ENCODE assay signal across 26 cellular contexts in genomic region chrX:17072726-17073125, GRCh38.
"Had no signal": no experiment of that assay in that cellular context is flagged by ENCODE, and none has a peak within 500 bp of the region (broad histone marks: within the 10 kb centered on the region; RNA-seq: fewer than 3 reads in every experiment).

No MANE protein-coding gene starts in this region.

- H3K4me1 ChIP-seq: colonic mucosa, neural progenitor cell, psoas muscle, stomach, upper lobe of left lung had no signal

- DNase-seq: colonic mucosa; effector memory CD4-positive, alpha-beta T cell; esophagus squamous epithelium; foreskin melanocyte; glutamatergic neuron; heart right ventricle; hippocampal formation; left cardiac atrium; left ventricle myocardium superior; mucosa of descending colon; naive B cell; psoas muscle; sigmoid colon; stimulated activated CD4-positive, alpha-beta T cell treated with anti-CD3 and anti-CD28 coated beads, Interleukin-2, amount 100 ng/mL, for 24 hours; stimulated activated CD4-positive, alpha-beta T cell treated with anti-CD3 and anti-CD28 coated beads, Interleukin-4, amount 100 ng/mL, for 24 hours; stimulated activated naive CD4-positive, alpha-beta T cell treated with Interleukin-2 at 50 U/mL for 16 hours; stomach; tibial artery; upper lobe of left lung had no signal

- H3K4me3 Mint-ChIP-seq: dendritic cell treated with granulocyte-macrophage colony-stimulating factor and Interleukin-4, amounts not matched to agents 40 ng/mL and 50 ng/mL, for 4 days; memory B cell; naive B cell; natural killer cell treated with Interleukin-12 subunit alpha and Interleukin-12 subunit beta and Interleukin-15 and Interleukin-18, amount 100 ng/mL, for 72 hours; neural progenitor cell; stimulated activated effector memory CD8-positive, alpha-beta T cell treated with anti-CD3 and anti-CD28 coated beads, Interleukin-12 subunit alpha, Interleukin-12 subunit beta, amount 100 ng/mL, for 72 hours had no signal

- H3K36me3 ChIP-seq: colonic mucosa, esophagus squamous epithelium, heart right ventricle, neural progenitor cell, sigmoid colon, tibial artery, upper lobe of left lung had no signal

- H3K36me3 Mint-ChIP-seq: natural killer cell treated with Interleukin-12 subunit alpha and Interleukin-12 subunit beta and Interleukin-15 and Interleukin-18, amount 100 ng/mL, for 72 hours; neural progenitor cell; stimulated activated effector memory CD8-positive, alpha-beta T cell treated with anti-CD3 and anti-CD28 coated beads, Interleukin-12 subunit alpha, Interleukin-12 subunit beta, amount 100 ng/mL, for 72 hours had no signal

- H3K9me3 ChIP-seq: colonic mucosa, esophagus squamous epithelium, heart right ventricle, mucosa of descending colon, psoas muscle, sigmoid colon, stomach, tibial artery, upper lobe of left lung had no signal

- H3K4me1 Mint-ChIP-seq: memory B cell; naive B cell; neural progenitor cell; stimulated activated effector memory CD8-positive, alpha-beta T cell treated with anti-CD3 and anti-CD28 coated beads, Interleukin-12 subunit alpha, Interleukin-12 subunit beta, amount 100 ng/mL, for 72 hours had no signal

- H3K27ac ChIP-seq: colonic mucosa, esophagus squamous epithelium, heart right ventricle, neural progenitor cell, psoas muscle, stomach, tibial artery, upper lobe of left lung had no signal

- H3K27ac Mint-ChIP-seq: dendritic cell treated with granulocyte-macrophage colony-stimulating factor and Interleukin-4, amounts not matched to agents 40 ng/mL and 50 ng/mL, for 4 days; memory B cell; natural killer cell treated with Interleukin-12 subunit alpha and Interleukin-12 subunit beta and Interleukin-15 and Interleukin-18, amount 100 ng/mL, for 72 hours; neural progenitor cell; stimulated activated effector memory CD8-positive, alpha-beta T cell treated with anti-CD3 and anti-CD28 coated beads, Interleukin-12 subunit alpha, Interleukin-12 subunit beta, amount 100 ng/mL, for 72 hours had no signal

- ATAC-seq: heart right ventricle; left cardiac atrium; left ventricle myocardium superior; natural killer cell treated with Interleukin-12 subunit alpha and Interleukin-12 subunit beta and Interleukin-15 and Interleukin-18, amount 100 ng/mL, for 72 hours; psoas muscle; right cardiac atrium; stimulated activated effector memory CD8-positive, alpha-beta T cell treated with anti-CD3 and anti-CD28 coated beads, Interleukin-12 subunit alpha, Interleukin-12 subunit beta, amount 100 ng/mL, for 72 hours had no signal

- H3K27me3 Mint-ChIP-seq: dendritic cell treated with granulocyte-macrophage colony-stimulating factor and Interleukin-4, amounts not matched to agents 40 ng/mL and 50 ng/mL, for 4 days; memory B cell; naive B cell had no signal

- H3K9me3 Mint-ChIP-seq: dendritic cell treated with granulocyte-macrophage colony-stimulating factor and Interleukin-4, amounts not matched to agents 40 ng/mL and 50 ng/mL, for 4 days; memory B cell; natural killer cell treated with Interleukin-12 subunit alpha and Interleukin-12 subunit beta and Interleukin-15 and Interleukin-18, amount 100 ng/mL, for 72 hours; neural progenitor cell; stimulated activated effector memory CD8-positive, alpha-beta T cell treated with anti-CD3 and anti-CD28 coated beads, Interleukin-12 subunit alpha, Interleukin-12 subunit beta, amount 100 ng/mL, for 72 hours had no signal

- H3K27me3 ChIP-seq: colonic mucosa, esophagus squamous epithelium, neural progenitor cell, sigmoid colon, stomach, tibial artery, upper lobe of left lung had no signal

- H3K4me3 ChIP-seq: colonic mucosa, esophagus squamous epithelium, heart right ventricle, lung, mucosa of descending colon, neural progenitor cell, psoas muscle, sigmoid colon, stomach, tibial artery, upper lobe of left lung had no signal
